18 cellular contexts compared by ENCODE assay signal in genomic region chr5:139985290-139985689, GRCh38. TPM values are rescaled to one million over a fixed set of nuclear protein-coding genes. Genes with fewer than 3 reads are reported as not detected.
A peak's percentile ranks its signal among the peaks of the same experiment; 100 is the strongest.
DNase-seq lines count a peak whose midpoint lies in the region; ATAC-seq, FAIRE-seq and TF ChIP-seq lines count a peak whose summit lies in the region.
"Had no signal": no experiment of that assay in that cellular context is flagged by ENCODE, and none has a peak within 500 bp of the region (broad histone marks: within the 10 kb centered on the region; RNA-seq: fewer than 3 reads in every experiment).

No MANE protein-coding gene starts in this region.

- DNase-seq in MCF 10A (ENCODE audit: unreplicated experiment) (no peak), breast epithelium (ENCODE audit: low spot score in 2 of 2) (no peak), PC-3 (peak; percentile 73), foreskin keratinocyte (peak in 1 of 2 donors; percentile 89), smooth muscle cell (lab: John Stamatoyannopoulos, UW; ENCODE audit: unreplicated experiment) (no peak), kidney (no peak)
- DNase-seq in stimulated activated CD4-positive, alpha-beta T cell treated with anti-CD3 and anti-CD28 coated beads, Interleukin-2, amount 100 ng/mL, for 24 hours = no peak
- DNase-seq: COR-L47, GDM1, midbrain, NCI-H1436 treated with DMSO at 0.1 percent for 48 hours had no signal

- H3K27ac Mint-ChIP-seq in MCF 10A (ENCODE audit: low read depth, unreplicated experiment) = peak overlapping the region; percentile 78
- H3K27ac Mint-ChIP-seq: activated T-helper 2 cell treated with anti-CD3 and anti-CD28 coated beads, Interferon-gamma antibody, Interleukin-2, Interleukin-4, amounts not matched to agents 10 μg/mL and 5 μg/mL and 100 μg/mL, durations not matched to agents 14 hours and 24 hours and 36 hours; stimulated activated effector memory CD8-positive, alpha-beta T cell treated with anti-CD3 and anti-CD28 coated beads, Interleukin-12 subunit alpha, Interleukin-12 subunit beta, amount 100 ng/mL, for 72 hours had no signal

- peak overlapping the region; percentile 27 for H2AFZ ChIP-seq in PC-3 (ENCODE audit: low read length)
- H2AFZ ChIP-seq in smooth muscle cell (ENCODE audit: low read depth) = no peak overlapping the region

- no peak for TF ChIP-seq POLR2A in breast epithelium (IDR thresholded peaks at IDR 0.05)

- H3K4me1 ChIP-seq in breast epithelium = no peaks in the 10 kb centered on the region
- peaks cover 31% of the 10 kb centered on the region for H3K4me1 ChIP-seq in PC-3 (ENCODE audit: insufficient read depth, low read length)
- H3K4me1 ChIP-seq in foreskin keratinocyte = peaks cover 33% of the 10 kb centered on the region
- peaks cover 29% of the 10 kb centered on the region for H3K4me1 ChIP-seq in smooth muscle cell (ENCODE audit: low read depth)
- H3K4me1 ChIP-seq in kidney (ENCODE audit: control insufficient read depth in 1 of 2, insufficient read depth in 1 of 2, low read depth in 1 of 2, low read length in 2 of 2) = no peaks in the 10 kb centered on the region
- H3K4me1 ChIP-seq: tibial nerve had no signal

- TF ChIP-seq CTCF in MCF 10A (IDR thresholded peaks at IDR 0.05; ENCODE audit: unreplicated experiment) = no peak
- no peak for TF ChIP-seq CTCF in breast epithelium (IDR thresholded peaks at IDR 0.05)
- TF ChIP-seq CTCF in PC-3 (conservative IDR thresholded peaks at IDR 0.05; ENCODE audit: low read depth, low read length) = no peak
- no peak for TF ChIP-seq CTCF in foreskin keratinocyte (conservative IDR thresholded peaks at IDR 0.05)
- TF ChIP-seq CTCF in smooth muscle cell (IDR thresholded peaks at IDR 0.05; ENCODE audit: borderline replicate concordance, insufficient read depth, poor library complexity, severe bottlenecking) = no peak
- TF ChIP-seq CTCF in kidney (IDR thresholded peaks at IDR 0.05; ENCODE audit: borderline replicate concordance, extremely low read depth, insufficient read depth) = no peak

- WGBS in smooth muscle cell (ENCODE audit: low lambda C conversion rate) = 55% methylated on average over 5 of the region's 5 CpGs

- H3K27me3 ChIP-seq in breast epithelium = no peaks in the 10 kb centered on the region
- H3K27me3 ChIP-seq in PC-3 (ENCODE audit: low read length) = no peaks in the 10 kb centered on the region
- H3K27me3 ChIP-seq in foreskin keratinocyte = no peaks in the 10 kb centered on the region
- H3K27me3 ChIP-seq in smooth muscle cell (ENCODE audit: low read depth) = no peaks in the 10 kb centered on the region
- H3K27me3 ChIP-seq: tibial nerve had no signal

- H3K4me3 ChIP-seq in breast epithelium = no peak overlapping the region
- H3K4me3 ChIP-seq in PC-3 (ENCODE audit: low read length) = peak overlapping the region; percentile 27; the same call in 1 of the 2 replicates
- H3K4me3 ChIP-seq in smooth muscle cell = no peak overlapping the region
- no peak overlapping the region for H3K4me3 ChIP-seq in kidney (ENCODE audit: low read length in 2 of 2)
- H3K4me3 ChIP-seq: tibial nerve had no signal

- H3K79me2 ChIP-seq in PC-3 (ENCODE audit: low read length) (no peaks in the 10 kb centered on the region), smooth muscle cell (ENCODE audit: low read depth) (no peaks in the 10 kb centered on the region)

- H3K9me2 ChIP-seq in PC-3 (replicated peaks; ENCODE audit: low read length) = no peaks in the 10 kb centered on the region

- H4K20me1 ChIP-seq in PC-3 (ENCODE audit: low read length) (no peaks in the 10 kb centered on the region), smooth muscle cell (ENCODE audit: low read depth) (no peaks in the 10 kb centered on the region)

- ATAC-seq in PC-3 (peak; percentile 61), foreskin keratinocyte (peak; percentile 56), HG03025 (IDR thresholded peaks at IDR 0.05; ENCODE audit: low FRiP score, unreplicated experiment) (no peak)

- no peaks in the 10 kb centered on the region for H3K36me3 ChIP-seq in breast epithelium
- no peaks in the 10 kb centered on the region for H3K36me3 ChIP-seq in PC-3 (ENCODE audit: low read depth, low read length)
- no peaks in the 10 kb centered on the region for H3K36me3 ChIP-seq in smooth muscle cell (ENCODE audit: low read depth)
- no peaks in the 10 kb centered on the region for H3K36me3 ChIP-seq in kidney (ENCODE audit: control insufficient read depth in 1 of 2, insufficient read depth in 2 of 2, low read length in 2 of 2)
- H3K36me3 ChIP-seq: tibial nerve, WERI-Rb-1 had no signal

- peaks cover 12% of the 10 kb centered on the region for H3K4me1 Mint-ChIP-seq in MCF 10A (ENCODE audit: insufficient read depth, unreplicated experiment)
- H3K4me1 Mint-ChIP-seq: stimulated activated effector memory CD8-positive, alpha-beta T cell treated with anti-CD3 and anti-CD28 coated beads, Interleukin-12 subunit alpha, Interleukin-12 subunit beta, amount 100 ng/mL, for 72 hours had no signal

- no peak overlapping the region for H3K4me3 Mint-ChIP-seq in MCF 10A (ENCODE audit: unreplicated experiment)
- H3K4me3 Mint-ChIP-seq: stimulated activated effector memory CD8-positive, alpha-beta T cell treated with anti-CD3 and anti-CD28 coated beads, Interleukin-12 subunit alpha, Interleukin-12 subunit beta, amount 100 ng/mL, for 72 hours had no signal

- no peak overlapping the region for H3K27ac ChIP-seq in breast epithelium
- H3K27ac ChIP-seq in PC-3 (ENCODE audit: low read length) = peak overlapping the region; percentile 92
- H3K27ac ChIP-seq in foreskin keratinocyte = peak overlapping the region; percentile 99
- H3K27ac ChIP-seq in smooth muscle cell (ENCODE audit: low read depth) = peak overlapping the region; percentile 72
- no peak overlapping the region for H3K27ac ChIP-seq in kidney (ENCODE audit: low read depth in 2 of 2, low read length in 2 of 2)
- H3K27ac ChIP-seq: HL-60, KMS-11, tibial nerve had no signal

- intact Hi-C loops in MCF 10A (cut with micrococcal nuclease) = no loop called here
- intact Hi-C loops in breast epithelium (cut with DNase I; ENCODE audit: low total_unique reads) = no loop called here
- intact Hi-C loops in PC-3 (cut with micrococcal nuclease) = loop anchor here (1.0 to 5.0 kb wide), 2 partner anchors 37 to 58 kb away; partner anchors contain the start of gene NRG2
- intact Hi-C loops in kidney (cut with DNase I) = no loop called here

- H3K36me3 Mint-ChIP-seq in MCF 10A (ENCODE audit: insufficient read depth, unreplicated experiment) = no peaks in the 10 kb centered on the region
- H3K36me3 Mint-ChIP-seq: stimulated activated effector memory CD8-positive, alpha-beta T cell treated with anti-CD3 and anti-CD28 coated beads, Interleukin-12 subunit alpha, Interleukin-12 subunit beta, amount 100 ng/mL, for 72 hours had no signal

- no peak for FAIRE-seq in kidney (lab: Jason Lieb, UNC)

- H3K4me2 ChIP-seq in PC-3 (ENCODE audit: low read length) (peak overlapping the region; percentile 68), smooth muscle cell (peak overlapping the region; percentile 56)
- H3K4me2 ChIP-seq: KMS-11 had no signal

- TSS peak; percentile 37 for BruUV-seq in MCF 10A (replicated peaks; lab: Mats Ljungman, UMichigan)
- BruUV-seq in PC-3 (replicated peaks; lab: Mats Ljungman, UMichigan) = TSS peak; percentile 37

- H3K9ac ChIP-seq in PC-3 (ENCODE audit: low read length) (peak overlapping the region; percentile 54), smooth muscle cell (ENCODE audit: low read depth) (peak overlapping the region; percentile 38), kidney (ENCODE audit: low read length in 2 of 2) (no peak overlapping the region)
- H3K9ac ChIP-seq: KMS-11 had no signal

- no peaks in the 10 kb centered on the region for H3K9me3 Mint-ChIP-seq in MCF 10A (ENCODE audit: unreplicated experiment)
- H3K9me3 Mint-ChIP-seq: activated T-helper 2 cell treated with anti-CD3 and anti-CD28 coated beads, Interferon-gamma antibody, Interleukin-2, Interleukin-4, amounts not matched to agents 10 μg/mL and 5 μg/mL and 100 μg/mL, durations not matched to agents 14 hours and 24 hours and 36 hours; stimulated activated effector memory CD8-positive, alpha-beta T cell treated with anti-CD3 and anti-CD28 coated beads, Interleukin-12 subunit alpha, Interleukin-12 subunit beta, amount 100 ng/mL, for 72 hours had no signal

- no peaks in the 10 kb centered on the region for H3K9me3 ChIP-seq in breast epithelium
- H3K9me3 ChIP-seq in PC-3 (ENCODE audit: low read length) = no peaks in the 10 kb centered on the region
- no peaks in the 10 kb centered on the region for H3K9me3 ChIP-seq in smooth muscle cell (replicated peaks; ENCODE audit: low read depth)
- no peaks in the 10 kb centered on the region for H3K9me3 ChIP-seq in kidney (ENCODE audit: control insufficient read depth in 1 of 2, low read length in 2 of 2)
- H3K9me3 ChIP-seq: tibial nerve had no signal

- H3K27me3 Mint-ChIP-seq in MCF 10A (ENCODE audit: insufficient read depth, unreplicated experiment) = peaks cover 22% of the 10 kb centered on the region

- POLR2A ChIA-PET in MCF 10A (lab: Yijun Ruan, JAX) = interaction anchor here (0.9 to 1.2 kb wide), 2 partner anchors 16 to 56 kb away, joined by 4 to 6 read pairs; no protein-coding TSS in a partner anchor
- POLR2A ChIA-PET in PC-3 (lab: Charles Lee; ENCODE audit: unreplicated experiment) = no interaction called here

- CTCF ChIA-PET in MCF 10A (lab: Yijun Ruan, JAX) (interaction anchor here (0.6 to 5.2 kb wide), 8 partner anchors 10 to 219 kb away, joined by 3 to 59 read pairs (median 4); no protein-coding TSS in a partner anchor), PC-3 (lab: Charles Lee) (interaction anchor here (0.6 to 1.9 kb wide), 3 partner anchors 16 to 77 kb away, joined by 3 to 12 read pairs (median 6); no protein-coding TSS in a partner anchor)

- peaks cover 4% of the 10 kb centered on the region for H3F3A ChIP-seq in PC-3 (ENCODE audit: low read length, unreplicated experiment)
- H3F3A ChIP-seq in smooth muscle cell (ENCODE audit: low read depth) = no peaks in the 10 kb centered on the region

RNA-seq across cellular contexts. Expression of gene NRG2, which starts 57.8 kb away (rescaled TPM):
- total RNA-seq in MCF 10A (2022) = 0.23 TPM in 1 of 2 replicates, not detected in the other
- 10 to 100 TPM in 1 of 3 donors, 1 to 10 TPM in 2; 5.9 to 16.5 (median 7.2) TPM for total RNA-seq in breast epithelium
- 1.8 and 3.2 TPM in 2 replicates for total RNA-seq in PC-3 (2014; rRNA removed)
- 0.42 and 0.58 TPM in 2 replicates for total RNA-seq in foreskin keratinocyte
- 0.20 and 0.29 TPM in 2 replicates for polyA plus RNA-seq in foreskin keratinocyte
- 0.09 and 0.40 TPM in 2 replicates for total RNA-seq in smooth muscle cell
- polyA plus RNA-seq in smooth muscle cell = 0.11 and 0.25 TPM in 2 replicates
- 1.9 TPM for total RNA-seq in kidney
- 4.6 TPM for polyA plus RNA-seq in kidney (ENCODE audit: insufficient read depth, low read depth, low replicate concordance)
- total RNA-seq: activated T-helper 2 cell treated with anti-CD3 and anti-CD28 coated beads, Interferon-gamma antibody, Interleukin-2, Interleukin-4, amounts not matched to agents 10 μg/mL and 5 μg/mL and 100 μg/mL, durations not matched to agents 14 hours and 24 hours and 36 hours had no signal

Comparison
In these comparisons a context has a peak if more than half of its experiments do, and no peak if none do; other contexts are left out.
1. H3K27ac ChIP-seq: peak in PC-3 (single experiment), foreskin keratinocyte (single experiment) and smooth muscle cell (single experiment); none in breast epithelium (0 of 2) and kidney (0 of 2).
2. H3K9ac ChIP-seq: peak in PC-3 (single experiment) and smooth muscle cell (single experiment); none in kidney (0 of 2).